Comparison of ENCODE assay signal across 8 cellular contexts in genomic region chr7:124784879-124785818, GRCh38. TPM values are rescaled to one million over a fixed set of nuclear protein-coding genes. Genes with fewer than 3 reads are reported as not detected.
DNase-seq lines count a peak whose midpoint lies in the region; ATAC-seq, FAIRE-seq and TF ChIP-seq lines count a peak whose summit lies in the region.

No MANE protein-coding gene starts in this region.

- ATAC-seq in HG02870 (IDR thresholded peaks at IDR 0.05; ENCODE audit: unreplicated experiment) (peak; percentile 95), foreskin keratinocyte (peak; percentile 90)

- no peaks in the 10 kb centered on the region for H3K9me3 ChIP-seq in parathyroid adenoma (ENCODE audit: control insufficient read depth, low read length)
- H3K9me3 ChIP-seq in CD4-positive, alpha-beta memory T cell (ENCODE audit: control insufficient read depth in 1 of 2, low read length in 2 of 2): no peaks in the 10 kb centered on the region

- no peak overlapping the region for H3K4me2 ChIP-seq in parathyroid adenoma (ENCODE audit: low read length)

- CTCF ChIA-PET in CD4-positive, alpha-beta memory T cell (lab: Charles Lee; ENCODE audit: partially characterized antibody): no interaction called here

- no peaks in the 10 kb centered on the region for H3K36me3 Mint-ChIP-seq in CD4-positive, alpha-beta memory T cell

- TF ChIP-seq CTCF in foreskin keratinocyte (conservative IDR thresholded peaks at IDR 0.05): peak; percentile 88
- peak; percentile 51 for TF ChIP-seq CTCF in parathyroid adenoma (IDR thresholded peaks at IDR 0.05)

- H3K27ac Mint-ChIP-seq in CD4-positive, alpha-beta memory T cell: no peak overlapping the region

- H3K27ac ChIP-seq in foreskin keratinocyte: no peak overlapping the region
- H3K27ac ChIP-seq in parathyroid adenoma: no peak overlapping the region
- no peak overlapping the region for H3K27ac ChIP-seq in CD4-positive, alpha-beta memory T cell (ENCODE audit: low read depth, low read length)

- H3K4me3 Mint-ChIP-seq in CD4-positive, alpha-beta memory T cell: no peak overlapping the region

- peaks cover 0 to 2% (median 0%) of the 10 kb centered on the region in 8 donors for H3K9me3 Mint-ChIP-seq in CD4-positive, alpha-beta memory T cell

- no peak for TF ChIP-seq POLR2A in GM12892 (IDR thresholded peaks at IDR 0.05; ENCODE audit: low read depth, low read length)

- peak; percentile 51 for FAIRE-seq in GM12892 (lab: Jason Lieb, UNC)

- intact Hi-C loops in CD4-positive, alpha-beta memory T cell (cut with micrococcal nuclease): no loop called here

- H3K27me3 ChIP-seq in foreskin keratinocyte (no peaks in the 10 kb centered on the region), parathyroid adenoma (ENCODE audit: control insufficient read depth, insufficient read depth, low read length) (no peaks in the 10 kb centered on the region)
- no peaks in the 10 kb centered on the region for H3K27me3 ChIP-seq in CD4-positive, alpha-beta memory T cell (ENCODE audit: insufficient read depth, low read length)

- no peak overlapping the region for H3K4me3 ChIP-seq in parathyroid adenoma (ENCODE audit: low read depth, low read length)
- no peak overlapping the region for H3K4me3 ChIP-seq in CD4-positive, alpha-beta memory T cell (ENCODE audit: low read length in 2 of 2)

- POLR2A ChIA-PET in CD4-positive, alpha-beta memory T cell (lab: Charles Lee; ENCODE audit: partially characterized antibody): no interaction called here

- H3K27me3 Mint-ChIP-seq in CD4-positive, alpha-beta memory T cell: peaks cover 2 to 11% of the 10 kb centered on the region in 2 donors

- DNase-seq in A172 (ENCODE audit: low spot score) (peak; percentile 49), GM12892 (ENCODE audit: insufficient read length) (no peak), NCI-H1694 (lab: John Stamatoyannopoulos, UW) (peak; percentile 48), T1000 (lab: John Stamatoyannopoulos, UW) (peak; percentile 19), foreskin keratinocyte (peak in 1 of 2 donors; percentile 44)
- no peak for DNase-seq in CD4-positive, alpha-beta memory T cell

- H3K79me2 ChIP-seq in parathyroid adenoma: no peaks in the 10 kb centered on the region

- H3K4me1 Mint-ChIP-seq in CD4-positive, alpha-beta memory T cell: no peaks in the 10 kb centered on the region

- H3K36me3 ChIP-seq in parathyroid adenoma (ENCODE audit: control insufficient read depth, insufficient read depth, low read length): no peaks in the 10 kb centered on the region
- no peaks in the 10 kb centered on the region for H3K36me3 ChIP-seq in CD4-positive, alpha-beta memory T cell (ENCODE audit: insufficient read depth, low read length)

- no peak overlapping the region for H3K9ac ChIP-seq in parathyroid adenoma

- no peaks in the 10 kb centered on the region for H3K4me1 ChIP-seq in foreskin keratinocyte
- no peaks in the 10 kb centered on the region for H3K4me1 ChIP-seq in parathyroid adenoma
- no peaks in the 10 kb centered on the region for H3K4me1 ChIP-seq in CD4-positive, alpha-beta memory T cell (ENCODE audit: insufficient read depth, low read length)

- no peak overlapping the region for H2AFZ ChIP-seq in parathyroid adenoma

RNA-seq across cellular contexts. Expression of gene GPR37, which starts 19.6 kb away (rescaled TPM):
- total RNA-seq in A172 (2014; rRNA removed; shearing (Covaris generic)): 1.3 and 3.2 TPM in 2 replicates
- not detected for polyA plus RNA-seq in GM12892 (2012; ENCODE audit: missing spikeins)
- total RNA-seq in foreskin keratinocyte: 1.4 and 1.6 TPM in 2 replicates
- 0.38 and 0.74 TPM in 2 replicates for polyA plus RNA-seq in foreskin keratinocyte
- total RNA-seq in CD4-positive, alpha-beta memory T cell: not detected
- polyA plus RNA-seq in CD4-positive, alpha-beta memory T cell: not detected

Comparison
In these comparisons a context has a peak if more than half of its experiments do, and no peak if none do; other contexts are left out.
1. DNase-seq: peak in A172 (single experiment), NCI-H1694 (single experiment) and T1000 (single experiment); none in GM12892 (single experiment) and CD4-positive, alpha-beta memory T cell (0 of 5).